Comparison of ENCODE assay signal across 9 cellular contexts in genomic region chr12:49967042-49967776, GRCh38. TPM values are rescaled to one million over a fixed set of nuclear protein-coding genes. Genes with fewer than 3 reads are reported as not detected.
A peak's percentile ranks its signal among the peaks of the same experiment; 100 is the strongest.
DNase-seq lines count a peak whose midpoint lies in the region; ATAC-seq and TF ChIP-seq lines count a peak whose summit lies in the region.
"Had no signal": no experiment of that assay in that cellular context is flagged by ENCODE, and none has a peak within 500 bp of the region (broad histone marks: within the 10 kb centered on the region; RNA-seq: fewer than 3 reads in every experiment).

No MANE protein-coding gene starts in this region.

- H3K4me3 Mint-ChIP-seq in CD14-positive monocyte = peak overlapping the region; percentile 73 to 85
- H3K4me3 Mint-ChIP-seq in IgD-negative memory B cell = peak overlapping the region; percentile 48 to 86 (median 53)
- peak overlapping the region; percentile 76 to 78 for H3K4me3 Mint-ChIP-seq in activated T-cell treated with anti-CD3 and anti-CD28 coated beads, Interleukin-2, amount 50 U/mL, for 72 hours
- H3K4me3 Mint-ChIP-seq in naive thymus-derived CD8-positive, alpha-beta T cell = peak overlapping the region; percentile 64 to 83 (median 75)

- peak; percentile 39 for ATAC-seq in GM19468 (IDR thresholded peaks at IDR 0.05; ENCODE audit: extremely low read depth, unreplicated experiment)
- peak; percentile 87 to 88 for ATAC-seq in activated T-cell treated with anti-CD3 and anti-CD28 coated beads, Interleukin-2, amount 50 U/mL, for 72 hours (replicated peaks in 1 of 2)
- peak; percentile 89 to 91 for ATAC-seq in naive thymus-derived CD8-positive, alpha-beta T cell

- H3K9me3 Mint-ChIP-seq in CD14-positive monocyte = peaks cover 0 to 2% (median 0%) of the 10 kb centered on the region in 7 donors
- no peaks in the 10 kb centered on the region for H3K9me3 Mint-ChIP-seq in IgD-negative memory B cell
- no peaks in the 10 kb centered on the region for H3K9me3 Mint-ChIP-seq in activated T-cell treated with anti-CD3 and anti-CD28 coated beads, Interleukin-2, amount 50 U/mL, for 72 hours
- H3K9me3 Mint-ChIP-seq in naive thymus-derived CD8-positive, alpha-beta T cell = no peaks in the 10 kb centered on the region

- peak overlapping the region in 3 of 7 donors; percentile 7 to 59 (median 49) for H3K27ac Mint-ChIP-seq in CD14-positive monocyte
- H3K27ac Mint-ChIP-seq in IgD-negative memory B cell = no peak overlapping the region
- no peak overlapping the region for H3K27ac Mint-ChIP-seq in activated T-cell treated with anti-CD3 and anti-CD28 coated beads, Interleukin-2, amount 50 U/mL, for 72 hours
- H3K27ac Mint-ChIP-seq in naive thymus-derived CD8-positive, alpha-beta T cell = peak overlapping the region in 2 of 10 donors; percentile 59 to 72

- intact Hi-C loops in CD14-positive monocyte (cut with micrococcal nuclease) = loop anchor here (1.0 to 10.0 kb wide), 5 partner anchors 90 to 210 kb away; partner anchors contain the start of gene ASIC1 (in 2 of the 2)

- peak; percentile 89 for DNase-seq in CD14-positive monocyte (ENCODE audit: low spot score)
- DNase-seq in OCI-M2 (lab: John Stamatoyannopoulos, UW; ENCODE audit: unreplicated experiment) = peak; percentile 45
- DNase-seq in activated T-cell treated with anti-CD3 and anti-CD28 coated beads, Interleukin-2, amount 50 U/mL, for 72 hours = peak; percentile 93 to 96
- DNase-seq in fibroblast of gingiva (ENCODE audit: low read depth) = peak; percentile 74
- DNase-seq in naive thymus-derived CD8-positive, alpha-beta T cell = peak; percentile 76 to 98 (median 92)
- peak; percentile 73 to 81 for DNase-seq in stimulated activated CD8-positive, alpha-beta memory T cell treated with anti-CD3 and anti-CD28 coated beads, Interleukin-7, amount 100 ng/mL, for 48 hours (ENCODE audit: extremely low read depth in 1 of 2, low read depth in 1 of 2)

- H3K4me1 Mint-ChIP-seq in CD14-positive monocyte (peaks cover 12% of the 10 kb centered on the region), IgD-negative memory B cell (peaks cover 0 to 4% (median 0%) of the 10 kb centered on the region in 3 donors)
- peaks cover 6% of the 10 kb centered on the region for H3K4me1 Mint-ChIP-seq in activated T-cell treated with anti-CD3 and anti-CD28 coated beads, Interleukin-2, amount 50 U/mL, for 72 hours (ENCODE audit: low read depth)
- H3K4me1 Mint-ChIP-seq in naive thymus-derived CD8-positive, alpha-beta T cell = peaks cover 0 to 5% (median 3%) of the 10 kb centered on the region in 4 donors

- POLR2A ChIA-PET in naive thymus-derived CD8-positive, alpha-beta T cell (lab: Charles Lee) = interaction anchor here (0.6 to 1.4 kb wide), 4 partner anchors 11 to 89 kb away, joined by 3 read pairs; partner anchors contain the start of gene RACGAP1

- peak; percentile 97 for TF ChIP-seq CTCF in CD14-positive monocyte (IDR thresholded peaks at IDR 0.05)

- H3K36me3 Mint-ChIP-seq in CD14-positive monocyte = no peaks in the 10 kb centered on the region
- no peaks in the 10 kb centered on the region for H3K36me3 Mint-ChIP-seq in IgD-negative memory B cell
- H3K36me3 Mint-ChIP-seq in activated T-cell treated with anti-CD3 and anti-CD28 coated beads, Interleukin-2, amount 50 U/mL, for 72 hours (ENCODE audit: insufficient read depth in 2 of 2) = no peaks in the 10 kb centered on the region
- peaks cover 0 to 2% (median 0%) of the 10 kb centered on the region in 3 donors for H3K36me3 Mint-ChIP-seq in naive thymus-derived CD8-positive, alpha-beta T cell

- H3K27me3 Mint-ChIP-seq in CD14-positive monocyte (ENCODE audit: low read depth in 3 of 3) = peaks cover 48 to 56% (median 49%) of the 10 kb centered on the region in 3 donors
- H3K27me3 Mint-ChIP-seq in IgD-negative memory B cell = peaks cover 22% of the 10 kb centered on the region
- H3K27me3 Mint-ChIP-seq in activated T-cell treated with anti-CD3 and anti-CD28 coated beads, Interleukin-2, amount 50 U/mL, for 72 hours (ENCODE audit: low read depth) = peaks cover 40% of the 10 kb centered on the region
- peaks cover 8 to 53% (median 33%) of the 10 kb centered on the region in 5 donors for H3K27me3 Mint-ChIP-seq in naive thymus-derived CD8-positive, alpha-beta T cell

RNA-seq across cellular contexts. Expression of gene AQP5, which starts 5.5 kb away (rescaled TPM):
- polyA plus RNA-seq in CD14-positive monocyte = not detected
- polyA plus RNA-seq in IgD-negative memory B cell = not detected
- not detected for total RNA-seq in activated T-cell treated with anti-CD3 and anti-CD28 coated beads, Interleukin-2, amount 50 U/mL, for 72 hours
- total RNA-seq in naive thymus-derived CD8-positive, alpha-beta T cell = not detected
- polyA plus RNA-seq in naive thymus-derived CD8-positive, alpha-beta T cell = not detected
- total RNA-seq: activated CD8-positive, alpha-beta memory T cell treated with anti-CD3 and anti-CD28 coated beads for 36 hours had no signal

RNA-seq across cellular contexts. Expression of gene AQP6, which starts 5.5 kb away (rescaled TPM):
- polyA plus RNA-seq in CD14-positive monocyte = not detected
- polyA plus RNA-seq in IgD-negative memory B cell = not detected
- not detected for total RNA-seq in activated T-cell treated with anti-CD3 and anti-CD28 coated beads, Interleukin-2, amount 50 U/mL, for 72 hours
- total RNA-seq in naive thymus-derived CD8-positive, alpha-beta T cell = not detected
- not detected for polyA plus RNA-seq in naive thymus-derived CD8-positive, alpha-beta T cell
- total RNA-seq: activated CD8-positive, alpha-beta memory T cell treated with anti-CD3 and anti-CD28 coated beads for 36 hours had no signal

RNA-seq across cellular contexts. Expression of gene AQP2, which starts 16.7 kb away (rescaled TPM):
- polyA plus RNA-seq in CD14-positive monocyte (not detected), IgD-negative memory B cell (not detected)
- total RNA-seq in activated T-cell treated with anti-CD3 and anti-CD28 coated beads, Interleukin-2, amount 50 U/mL, for 72 hours = not detected
- not detected for total RNA-seq in naive thymus-derived CD8-positive, alpha-beta T cell
- not detected for polyA plus RNA-seq in naive thymus-derived CD8-positive, alpha-beta T cell
- total RNA-seq: activated CD8-positive, alpha-beta memory T cell treated with anti-CD3 and anti-CD28 coated beads for 36 hours had no signal

RNA-seq across cellular contexts. Expression of gene RACGAP1, which starts 58.1 kb away (rescaled TPM):
- 1 to 10 TPM; 3.1 to 3.6 TPM for polyA plus RNA-seq in CD14-positive monocyte
- polyA plus RNA-seq in IgD-negative memory B cell = 13.7 TPM
- 100 to 1,000 TPM; 121 to 150 TPM for total RNA-seq in activated T-cell treated with anti-CD3 and anti-CD28 coated beads, Interleukin-2, amount 50 U/mL, for 72 hours
- 10 to 100 TPM; 11.0 to 12.8 TPM for total RNA-seq in naive thymus-derived CD8-positive, alpha-beta T cell
- 10 to 100 TPM in 1 of 3 donors, 1 to 10 TPM in 2; 8.4 to 11.5 (median 8.6) TPM for polyA plus RNA-seq in naive thymus-derived CD8-positive, alpha-beta T cell

Comparison
In these comparisons a context has a peak if more than half of its experiments do, and no peak if none do; other contexts are left out.
1. Peak in every context shown above with its lines: DNase-seq and ATAC-seq.
2. ATAC-seq: peak in every context shown above with its lines; median percentile 90 in naive thymus-derived CD8-positive, alpha-beta T cell; 88 in activated T-cell treated with anti-CD3 and anti-CD28 coated beads, Interleukin-2, amount 50 U/mL, for 72 hours; 39 in GM19468.